ENCODE assay signal across 8 cellular contexts in genomic region chr3:43769471-43770425, GRCh38.
DNase-seq lines count a peak whose midpoint lies in the region; ATAC-seq and TF ChIP-seq lines count a peak whose summit lies in the region.

No MANE protein-coding gene starts in this region.

- no peaks in the 10 kb centered on the region for H3K27me3 ChIP-seq in left lung

- TF ChIP-seq CTCF in left lung (IDR thresholded peaks at IDR 0.05), result peak; percentile 90 to 94

- H3K9me3 ChIP-seq in left lung, result no peaks in the 10 kb centered on the region

- H3K4me1 ChIP-seq in left lung, result peaks cover 21 to 41% of the 10 kb centered on the region in 2 donors

- ATAC-seq in HG03060 (IDR thresholded peaks at IDR 0.05; ENCODE audit: low read depth, unreplicated experiment), result peak; percentile 47
- peak; percentile 96 for ATAC-seq in left lung
- ATAC-seq in HG03565 (IDR thresholded peaks at IDR 0.05; ENCODE audit: unreplicated experiment), result no peak

- no peaks in the 10 kb centered on the region for H3K36me3 ChIP-seq in left lung

- peak overlapping the region; percentile 67 to 72 for H3K27ac ChIP-seq in left lung

- H3K4me3 ChIP-seq in left lung, result peak overlapping the region; percentile 8 to 17

- intact Hi-C loops in left lung (cut with DNase I), result no loop called here

- DNase-seq in DMS53 (lab: John Stamatoyannopoulos, UW), result peak; percentile 82
- peak; percentile 51 to 87 for DNase-seq in NCI-H526 (lab: John Stamatoyannopoulos, UW)
- DNase-seq in activated CD4-positive, alpha-beta T cell treated with anti-CD3 and anti-CD28 coated beads, Interleukin-2, amount 50 U/mL, for 4 hours, result peak; percentile 58 to 65
- DNase-seq in dermis microvascular lymphatic vessel endothelial cell (ENCODE audit: low read depth in 2 of 2), result peak; percentile 38 to 87
- peak; percentile 97 to 99 for DNase-seq in left lung
- DNase-seq in stimulated activated CD4-positive, alpha-beta T cell treated with anti-CD3 and anti-CD28 coated beads, Interleukin-2, amount 100 ng/mL, for 4 hours (ENCODE audit: low read depth), result peak; percentile 54
